1 cellular context compared by ENCODE assay signal in the genomic region with DNA sequence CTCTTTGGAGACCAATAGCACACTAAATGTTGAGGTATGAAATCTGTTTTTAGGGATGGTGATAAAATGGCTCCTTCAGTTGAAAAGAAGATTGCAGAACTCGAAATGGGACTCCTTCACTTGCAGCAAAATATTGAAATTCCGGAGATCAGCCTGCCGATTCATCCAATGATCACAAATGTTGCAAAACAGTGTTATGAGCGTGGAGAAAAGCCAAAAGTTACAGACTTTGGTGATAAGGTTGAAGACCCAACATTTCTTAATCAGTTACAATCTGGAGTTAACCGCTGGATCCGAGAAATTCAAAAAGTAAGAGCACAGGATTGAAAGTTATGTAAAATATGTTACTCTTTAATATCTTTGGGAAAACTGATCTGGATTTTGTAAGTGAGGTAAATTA.
TF ChIP-seq lines count a peak whose summit lies in the region.

No MANE protein-coding gene starts in this region.

TF ChIP-seq in IMR-90, 13 proteins besides CTCF, POLR2A, EP300 and RAD21:
- TF ChIP-seq MXI1 (IDR thresholded peaks at IDR 0.05; ENCODE audit: borderline replicate concordance, low read depth, low read length) (no peak), MAFK (IDR thresholded peaks at IDR 0.05; ENCODE audit: low read depth, low read length) (no peak), RCOR1 (IDR thresholded peaks at IDR 0.05; ENCODE audit: insufficient replicate concordance, low read length) (no peak), RFX5 (IDR thresholded peaks at IDR 0.05; ENCODE audit: low read depth, low read length) (no peak), BHLHE40 (IDR thresholded peaks at IDR 0.05; ENCODE audit: low read depth, low read length) (no peak), SMC3 (IDR thresholded peaks at IDR 0.05; ENCODE audit: low read depth, low read length) (no peak), MAZ (IDR thresholded peaks at IDR 0.05; ENCODE audit: borderline replicate concordance, low read depth, low read length) (no peak), CEBPB (IDR thresholded peaks at IDR 0.05; ENCODE audit: low read depth, low read length) (0 out of 2 replicates have a peak, but pooled peaks have one; percentile 12)
- TF ChIP-seq, protein P1, sequence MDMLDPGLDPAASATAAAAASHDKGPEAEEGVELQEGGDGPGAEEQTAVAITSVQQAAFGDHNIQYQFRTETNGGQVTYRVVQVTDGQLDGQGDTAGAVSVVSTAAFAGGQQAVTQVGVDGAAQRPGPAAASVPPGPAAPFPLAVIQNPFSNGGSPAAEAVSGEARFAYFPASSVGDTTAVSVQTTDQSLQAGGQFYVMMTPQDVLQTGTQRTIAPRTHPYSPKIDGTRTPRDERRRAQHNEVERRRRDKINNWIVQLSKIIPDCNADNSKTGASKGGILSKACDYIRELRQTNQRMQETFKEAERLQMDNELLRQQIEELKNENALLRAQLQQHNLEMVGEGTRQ (IDR thresholded peaks at IDR 0.05; ENCODE audit: low read depth, low read length), result no peak
